In the genomic region with DNA sequence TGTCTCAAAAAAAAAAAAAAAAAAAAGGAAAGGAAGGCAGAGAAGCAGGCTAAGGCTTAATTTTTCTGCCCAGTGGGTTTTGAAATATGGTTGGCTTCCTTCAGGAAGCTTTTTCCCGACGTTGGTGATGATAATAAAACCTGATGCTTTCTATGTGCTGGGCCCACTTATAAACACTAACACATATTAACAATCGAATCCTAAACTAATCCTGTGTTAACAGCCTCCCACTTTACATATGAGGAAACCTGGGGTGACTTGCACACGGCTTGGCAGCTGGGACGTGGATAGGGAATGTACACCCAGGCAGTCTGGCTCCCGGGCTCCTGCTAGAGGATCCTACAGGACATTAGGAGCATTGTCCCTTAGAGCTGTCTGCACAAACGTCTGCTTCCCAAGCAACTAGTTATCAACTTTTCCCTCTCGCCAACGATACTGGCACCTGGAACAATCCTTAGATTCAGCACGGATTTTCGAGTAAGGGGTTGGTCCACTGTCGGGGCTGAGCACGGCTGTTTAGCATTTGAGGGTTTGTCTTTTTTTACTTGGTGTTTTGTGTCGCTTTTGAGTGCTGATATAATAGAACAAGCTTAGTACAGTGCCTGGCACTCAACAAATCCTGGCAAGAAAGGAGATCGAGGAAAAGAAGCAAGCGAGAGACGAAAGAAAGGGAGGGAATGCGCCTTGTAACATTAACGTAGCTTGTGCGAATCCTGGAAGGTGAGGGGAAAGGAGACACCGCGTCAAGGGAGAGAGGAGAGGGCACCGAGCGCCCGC, we compare ENCODE assay signal across 8 cellular contexts. TPM values are rescaled to one million over a fixed set of nuclear protein-coding genes. Genes with fewer than 3 reads are reported as not detected.
DNase-seq lines count a peak whose midpoint lies in the region; ATAC-seq and TF ChIP-seq lines count a peak whose summit lies in the region.

No MANE protein-coding gene starts in this region.

- peaks cover 17% of the 10 kb centered on the region for H3K4me1 ChIP-seq in CD8-positive, alpha-beta memory T cell (ENCODE audit: insufficient read depth, low read length)
- H3K4me1 ChIP-seq in mammary epithelial cell (ENCODE audit: insufficient read depth, low read length) = peaks cover 7% of the 10 kb centered on the region

- H3K4me3 ChIP-seq in CD8-positive, alpha-beta memory T cell (ENCODE audit: low read length) = peak overlapping the region; percentile 84
- H3K4me3 ChIP-seq in mammary epithelial cell (replicated peaks in 1 of 3; ENCODE audit: insufficient read depth in 1 of 3, low read depth in 2 of 3, low read length in 3 of 3) = peak overlapping the region; percentile 62 to 79 (median 62)

- H3K4me2 ChIP-seq in mammary epithelial cell (ENCODE audit: insufficient read depth, low read depth, low read length) = peak overlapping the region; percentile 96

- peaks cover 8 to 9% of the 10 kb centered on the region in 2 donors for H3K27me3 Mint-ChIP-seq in CD8-positive, alpha-beta memory T cell
- H3K27me3 Mint-ChIP-seq in stimulated activated naive B cell treated with anti-CD40 and anti-IgM and Interleukin-4, amounts not matched to agents 10 μg/mL and 1 μg/mL and 100 μg/mL, for 72 hours = peaks cover 8 to 13% of the 10 kb centered on the region in 2 donors

- intact Hi-C loops in mammary epithelial cell (cut with micrococcal nuclease) = loop anchor here (1.0 to 10.0 kb wide), 2 partner anchors 25 to 260 kb away; no protein-coding TSS in a partner anchor

- no peaks in the 10 kb centered on the region for H3K27me3 ChIP-seq in CD8-positive, alpha-beta memory T cell (ENCODE audit: insufficient read depth, low read length, poor library complexity, severe bottlenecking)
- no peaks in the 10 kb centered on the region for H3K27me3 ChIP-seq in mammary epithelial cell (ENCODE audit: insufficient read depth, low read length)

- H3K4me3 Mint-ChIP-seq in CD8-positive, alpha-beta memory T cell = peak overlapping the region; percentile 82 to 98 (median 93)
- H3K4me3 Mint-ChIP-seq in stimulated activated naive B cell treated with anti-CD40 and anti-IgM and Interleukin-4, amounts not matched to agents 10 μg/mL and 1 μg/mL and 100 μg/mL, for 72 hours = peak overlapping the region; percentile 87 to 91

- TF ChIP-seq CTCF in mammary epithelial cell (conservative IDR thresholded peaks at IDR 0.05 in 1 of 2, IDR thresholded peaks at IDR 0.05 in 1 of 2; ENCODE audit: extremely low read depth in 1 of 2, insufficient read depth in 1 of 2, low read depth in 1 of 2, low read length in 2 of 2) = peak in 1 of 2 donors; percentile 31

- no TSS peak for BruUV-seq in mammary epithelial cell (replicated peaks; lab: Mats Ljungman, UMichigan)

- H4K20me1 ChIP-seq in mammary epithelial cell (ENCODE audit: insufficient read depth, low read length) = no peaks in the 10 kb centered on the region

- WGBS in mammary epithelial cell (ENCODE audit: low coverage, missing lambda C conversion rate) = 13% methylated on average over 19 of the region's 25 CpGs

- peaks cover 4% of the 10 kb centered on the region for H3K79me2 ChIP-seq in mammary epithelial cell (ENCODE audit: insufficient read depth, low read length)

- H3K27ac Mint-ChIP-seq in CD8-positive, alpha-beta memory T cell = peak overlapping the region; percentile 11 to 94 (median 81)
- H3K27ac Mint-ChIP-seq in stimulated activated naive B cell treated with anti-CD40 and anti-IgM and Interleukin-4, amounts not matched to agents 10 μg/mL and 1 μg/mL and 100 μg/mL, for 72 hours = no peak overlapping the region

- dilution Hi-C loops in mammary epithelial cell (cut with HindIII; ENCODE audit: low sequenced_read_pairs) = no loop called here

- ATAC-seq in GM19395 (IDR thresholded peaks at IDR 0.05; ENCODE audit: unreplicated experiment) (peak; percentile 48), HG03432 (IDR thresholded peaks at IDR 0.05; ENCODE audit: unreplicated experiment) (peak; percentile 25)
- ATAC-seq in stimulated activated naive B cell treated with anti-CD40 and anti-IgM and Interleukin-4, amounts not matched to agents 10 μg/mL and 1 μg/mL and 100 μg/mL, for 72 hours (replicated peaks) = peak; percentile 17 to 20

- no peaks in the 10 kb centered on the region for H3K36me3 ChIP-seq in CD8-positive, alpha-beta memory T cell (ENCODE audit: insufficient read depth, low read length)
- no peaks in the 10 kb centered on the region for H3K36me3 ChIP-seq in mammary epithelial cell (ENCODE audit: insufficient read depth, low read length)

- peak overlapping the region; percentile 100 for H2AFZ ChIP-seq in mammary epithelial cell (ENCODE audit: low read depth, low read length)

- no peak for DNase-seq in CD8-positive, alpha-beta memory T cell
- DNase-seq in NCI-H748 (lab: John Stamatoyannopoulos, UW; ENCODE audit: unreplicated experiment) (peak; percentile 83), mammary epithelial cell (peak; percentile 46), kidney tubule cell (ENCODE audit: low spot score) (peak; percentile 59), MV-4-11 (lab: John Stamatoyannopoulos, UW) (no peak)
- no peak for DNase-seq in stimulated activated naive B cell treated with anti-CD40 and anti-IgM and Interleukin-4, amounts not matched to agents 10 μg/mL and 1 μg/mL and 100 μg/mL, for 72 hours

- H3K9ac ChIP-seq in mammary epithelial cell (ENCODE audit: insufficient read depth, low read length) = peak overlapping the region; percentile 33

- CTCF ChIA-PET in CD8-positive, alpha-beta memory T cell (lab: Charles Lee) = interaction anchor here (1.0 to 2.2 kb wide), 2 partner anchors 8 to 23 kb away, joined by 3 to 9 read pairs; no protein-coding TSS in a partner anchor
- CTCF ChIA-PET in mammary epithelial cell (lab: Charles Lee; ENCODE audit: low non-redundant PET) = no interaction called here

- H3K9me3 Mint-ChIP-seq in CD8-positive, alpha-beta memory T cell = no peaks in the 10 kb centered on the region
- peaks cover 0 to 3% of the 10 kb centered on the region in 2 donors for H3K9me3 Mint-ChIP-seq in stimulated activated naive B cell treated with anti-CD40 and anti-IgM and Interleukin-4, amounts not matched to agents 10 μg/mL and 1 μg/mL and 100 μg/mL, for 72 hours

- no peak overlapping the region for H3K27ac ChIP-seq in CD8-positive, alpha-beta memory T cell (ENCODE audit: low read depth, low read length)
- H3K27ac ChIP-seq in mammary epithelial cell (ENCODE audit: insufficient read depth, low read depth, low read length) = peak overlapping the region; percentile 4

- peaks cover 0 to 9% (median 4%) of the 10 kb centered on the region in 3 donors for H3K36me3 Mint-ChIP-seq in CD8-positive, alpha-beta memory T cell
- H3K36me3 Mint-ChIP-seq in stimulated activated naive B cell treated with anti-CD40 and anti-IgM and Interleukin-4, amounts not matched to agents 10 μg/mL and 1 μg/mL and 100 μg/mL, for 72 hours = peaks cover 2 to 4% of the 10 kb centered on the region in 2 donors

- H3K9me3 ChIP-seq in CD8-positive, alpha-beta memory T cell (ENCODE audit: low read length) = no peaks in the 10 kb centered on the region
- H3K9me3 ChIP-seq in mammary epithelial cell (replicated peaks; ENCODE audit: insufficient read depth, low read length) = no peaks in the 10 kb centered on the region

- POLR2A ChIA-PET in CD8-positive, alpha-beta memory T cell (lab: Charles Lee) = interaction anchor here (1.6 to 2.2 kb wide), 3 partner anchors 22 to 25 kb away, joined by 5 to 7 read pairs (median 6); no protein-coding TSS in a partner anchor

- peaks cover 32 to 41% (median 35%) of the 10 kb centered on the region in 3 donors for H3K4me1 Mint-ChIP-seq in CD8-positive, alpha-beta memory T cell
- H3K4me1 Mint-ChIP-seq in stimulated activated naive B cell treated with anti-CD40 and anti-IgM and Interleukin-4, amounts not matched to agents 10 μg/mL and 1 μg/mL and 100 μg/mL, for 72 hours = peaks cover 6 to 10% of the 10 kb centered on the region in 2 donors

- in situ Hi-C loops in mammary epithelial cell (cut with MboI; ENCODE audit: low sequenced_read_pairs in 2 of 2) = no loop called here

RNA-seq across cellular contexts. Expression of gene KIZ, which starts 0.6 kb away (rescaled TPM):
- 10 to 100 TPM in 1 of 2 experiments, 1 to 10 TPM in 1; 9.7 to 13.3 TPM for total RNA-seq in CD8-positive, alpha-beta memory T cell
- polyA plus RNA-seq in CD8-positive, alpha-beta memory T cell = 20.5 TPM
- total RNA-seq in mammary epithelial cell = 10 to 100 TPM; 18.3 to 56.1 TPM
- polyA plus RNA-seq in mammary epithelial cell = 19.4 TPM
- polyA minus RNA-seq in mammary epithelial cell = 7.8 TPM

RNA-seq across cellular contexts. Expression of gene LINC00237, which starts 19.1 kb away (rescaled TPM):
- not detected for total RNA-seq in CD8-positive, alpha-beta memory T cell
- not detected for polyA plus RNA-seq in CD8-positive, alpha-beta memory T cell
- not detected for total RNA-seq in mammary epithelial cell
- polyA plus RNA-seq in mammary epithelial cell = not detected
- polyA minus RNA-seq in mammary epithelial cell = not detected

Comparison
In these comparisons a context has a peak if more than half of its experiments do, and no peak if none do; other contexts are left out.
1. DNase-seq: peak in NCI-H748 (single experiment), mammary epithelial cell (single experiment) and kidney tubule cell (single experiment); none in CD8-positive, alpha-beta memory T cell (0 of 5), stimulated activated naive B cell treated with anti-CD40 and anti-IgM and Interleukin-4, amounts not matched to agents 10 μg/mL and 1 μg/mL and 100 μg/mL, for 72 hours (single experiment) and MV-4-11 (single experiment).
2. Peak in every context shown above with its lines, with median percentiles within 50 percentile points of each other: ATAC-seq.